ENCODE assay signal across 17 cellular contexts in the genomic region with DNA sequence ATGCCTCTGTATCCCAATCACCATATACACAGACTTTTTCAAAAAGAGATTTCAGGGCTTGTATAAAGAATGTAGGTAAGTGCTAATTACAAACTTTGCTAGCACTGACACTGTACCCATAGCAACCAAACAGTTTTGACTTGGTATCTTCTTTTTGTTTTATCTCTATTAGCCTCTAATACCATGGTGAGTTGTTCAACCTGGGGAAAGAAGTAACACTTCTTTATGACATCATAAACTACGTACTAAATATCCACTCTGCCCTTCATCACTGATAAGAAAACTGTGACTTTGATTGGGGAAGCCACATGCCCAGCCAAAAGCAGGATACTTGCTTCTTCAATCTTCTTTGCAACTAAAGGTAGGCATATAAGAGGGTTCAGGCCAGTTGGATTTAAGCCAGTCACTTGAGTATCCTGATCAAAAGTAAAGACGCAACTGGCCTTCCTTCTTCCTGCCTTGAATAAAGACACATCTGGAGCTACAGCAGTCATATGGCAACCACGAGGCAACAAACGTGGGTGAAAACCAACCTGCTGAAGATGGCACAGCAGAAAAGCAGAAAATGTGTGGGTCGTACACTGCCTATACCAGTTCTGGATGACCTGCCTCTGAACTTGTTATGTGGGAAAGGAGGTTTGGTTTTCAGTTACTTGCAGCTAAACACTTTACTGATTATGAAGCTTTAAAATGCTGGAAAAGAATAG. TPM values are rescaled to one million over a fixed set of nuclear protein-coding genes. Genes with fewer than 3 reads are reported as not detected.
DNase-seq lines count a peak whose midpoint lies in the region; ATAC-seq and TF ChIP-seq lines count a peak whose summit lies in the region.
"Had no signal": no experiment of that assay in that cellular context is flagged by ENCODE, and none has a peak within 500 bp of the region (broad histone marks: within the 10 kb centered on the region; RNA-seq: fewer than 3 reads in every experiment).

No MANE protein-coding gene starts in this region.

- no peak overlapping the region for H3K4me3 Mint-ChIP-seq in activated CD8-positive, alpha-beta T cell treated with anti-CD3 and anti-CD28 coated beads for 36 hours
- H3K4me3 Mint-ChIP-seq in activated CD8-positive, alpha-beta T cell treated with anti-CD3 and anti-CD28 coated beads, Interleukin-2, amount 10 ng/mL, durations not matched to agents 7 days and 5 days = no peak overlapping the region
- no peak overlapping the region for H3K4me3 Mint-ChIP-seq in natural killer cell treated with Interleukin-12 subunit alpha and Interleukin-12 subunit beta and Interleukin-15 and Interleukin-18, amount 100 ng/mL, for 72 hours
- H3K4me3 Mint-ChIP-seq in natural killer cell = no peak overlapping the region
- no peak overlapping the region for H3K4me3 Mint-ChIP-seq in T-helper 17 cell
- H3K4me3 Mint-ChIP-seq in osteocyte (ENCODE audit: unreplicated experiment) = no peak overlapping the region

- H3K27me3 ChIP-seq in aorta (ENCODE audit: control insufficient read depth in 1 of 2, insufficient read depth in 2 of 2, low read length in 1 of 2) = no peaks in the 10 kb centered on the region
- no peaks in the 10 kb centered on the region for H3K27me3 ChIP-seq in brain microvascular endothelial cell (replicated peaks)

- no peaks in the 10 kb centered on the region for H3K9me3 Mint-ChIP-seq in activated CD8-positive, alpha-beta T cell treated with anti-CD3 and anti-CD28 coated beads for 36 hours
- H3K9me3 Mint-ChIP-seq in activated CD8-positive, alpha-beta T cell treated with anti-CD3 and anti-CD28 coated beads, Interleukin-2, amount 10 ng/mL, durations not matched to agents 7 days and 5 days (ENCODE audit: insufficient read depth) = no peaks in the 10 kb centered on the region
- no peaks in the 10 kb centered on the region for H3K9me3 Mint-ChIP-seq in natural killer cell treated with Interleukin-12 subunit alpha and Interleukin-12 subunit beta and Interleukin-15 and Interleukin-18, amount 100 ng/mL, for 72 hours
- no peaks in the 10 kb centered on the region for H3K9me3 Mint-ChIP-seq in natural killer cell
- no peaks in the 10 kb centered on the region for H3K9me3 Mint-ChIP-seq in osteocyte (ENCODE audit: unreplicated experiment)

- TF ChIP-seq CTCF in activated CD8-positive, alpha-beta T cell treated with anti-CD3 and anti-CD28 coated beads for 36 hours (IDR thresholded peaks at IDR 0.05) = no peak
- TF ChIP-seq CTCF in natural killer cell (IDR thresholded peaks at IDR 0.05) (no peak), osteocyte (IDR thresholded peaks at IDR 0.05) (no peak), brain microvascular endothelial cell (IDR thresholded peaks at IDR 0.05; ENCODE audit: low read depth, low read length, missing control alignments) (no peak)

- peaks cover 53% of the 10 kb centered on the region for H3K36me3 Mint-ChIP-seq in activated CD8-positive, alpha-beta T cell treated with anti-CD3 and anti-CD28 coated beads for 36 hours (ENCODE audit: low read depth)
- H3K36me3 Mint-ChIP-seq in activated CD8-positive, alpha-beta T cell treated with anti-CD3 and anti-CD28 coated beads, Interleukin-2, amount 10 ng/mL, durations not matched to agents 7 days and 5 days (ENCODE audit: low read depth) = peaks cover 49% of the 10 kb centered on the region
- H3K36me3 Mint-ChIP-seq in natural killer cell treated with Interleukin-12 subunit alpha and Interleukin-12 subunit beta and Interleukin-15 and Interleukin-18, amount 100 ng/mL, for 72 hours = peaks cover 30% of the 10 kb centered on the region
- peaks cover 23% of the 10 kb centered on the region for H3K36me3 Mint-ChIP-seq in natural killer cell
- H3K36me3 Mint-ChIP-seq in T-helper 17 cell (ENCODE audit: low read depth) = peaks cover 17% of the 10 kb centered on the region
- H3K36me3 Mint-ChIP-seq in osteocyte (ENCODE audit: unreplicated experiment) = peaks cover 32% of the 10 kb centered on the region

- CTCF ChIA-PET in activated CD8-positive, alpha-beta T cell treated with anti-CD3 and anti-CD28 coated beads for 36 hours (lab: Charles Lee) = interaction anchor here (0.7 to 1.4 kb wide), 2 partner anchors 10 to 20 kb away, joined by 3 to 5 read pairs; no protein-coding TSS in a partner anchor
- CTCF ChIA-PET in activated CD8-positive, alpha-beta T cell treated with anti-CD3 and anti-CD28 coated beads, Interleukin-2, amount 10 ng/mL, durations not matched to agents 7 days and 5 days (lab: Charles Lee) = interaction anchor here (0.9 to 1.3 kb wide), 3 partner anchors 10 to 37 kb away, joined by 3 to 6 read pairs (median 4); no protein-coding TSS in a partner anchor

- DNase-seq in activated CD8-positive, alpha-beta T cell treated with anti-CD3 and anti-CD28 coated beads for 36 hours = no peak
- no peak for DNase-seq in activated CD8-positive, alpha-beta T cell treated with anti-CD3 and anti-CD28 coated beads, Interleukin-2, amount 10 ng/mL, durations not matched to agents 7 days and 5 days
- DNase-seq in natural killer cell treated with Interleukin-12 subunit alpha and Interleukin-12 subunit beta and Interleukin-15 and Interleukin-18, amount 100 ng/mL, for 72 hours (ENCODE audit: low spot score) = no peak
- DNase-seq in natural killer cell (no peak), T-helper 17 cell (no peak), osteocyte (ENCODE audit: extremely low spot score, unreplicated experiment) (no peak), aorta (no peak), brain microvascular endothelial cell (no peak)
- DNase-seq: DMS79, KG1, NCI-H1417, NCI-H187, NCI-H2107, NCI-H226, NCI-H82, OCI-M1, SHP77 had no signal

- H3K27me3 Mint-ChIP-seq in activated CD8-positive, alpha-beta T cell treated with anti-CD3 and anti-CD28 coated beads for 36 hours = no peaks in the 10 kb centered on the region
- H3K27me3 Mint-ChIP-seq in activated CD8-positive, alpha-beta T cell treated with anti-CD3 and anti-CD28 coated beads, Interleukin-2, amount 10 ng/mL, durations not matched to agents 7 days and 5 days (ENCODE audit: low read depth) = no peaks in the 10 kb centered on the region
- no peaks in the 10 kb centered on the region for H3K27me3 Mint-ChIP-seq in natural killer cell treated with Interleukin-12 subunit alpha and Interleukin-12 subunit beta and Interleukin-15 and Interleukin-18, amount 100 ng/mL, for 72 hours
- H3K27me3 Mint-ChIP-seq in natural killer cell (ENCODE audit: low read depth in 2 of 2) = no peaks in the 10 kb centered on the region
- no peaks in the 10 kb centered on the region for H3K27me3 Mint-ChIP-seq in T-helper 17 cell
- H3K27me3 Mint-ChIP-seq in osteocyte (ENCODE audit: unreplicated experiment) = no peaks in the 10 kb centered on the region

- ATAC-seq in activated CD8-positive, alpha-beta T cell treated with anti-CD3 and anti-CD28 coated beads for 36 hours = no peak
- no peak for ATAC-seq in activated CD8-positive, alpha-beta T cell treated with anti-CD3 and anti-CD28 coated beads, Interleukin-2, amount 10 ng/mL, durations not matched to agents 7 days and 5 days
- ATAC-seq in natural killer cell treated with Interleukin-12 subunit alpha and Interleukin-12 subunit beta and Interleukin-15 and Interleukin-18, amount 100 ng/mL, for 72 hours = no peak
- ATAC-seq in natural killer cell (no peak), T-helper 17 cell (no peak), aorta (ENCODE audit: low FRiP score) (no peak)

- peaks cover 6% of the 10 kb centered on the region for H3K4me1 Mint-ChIP-seq in activated CD8-positive, alpha-beta T cell treated with anti-CD3 and anti-CD28 coated beads for 36 hours (ENCODE audit: low read depth)
- H3K4me1 Mint-ChIP-seq in activated CD8-positive, alpha-beta T cell treated with anti-CD3 and anti-CD28 coated beads, Interleukin-2, amount 10 ng/mL, durations not matched to agents 7 days and 5 days (ENCODE audit: low read depth) = peaks cover 14% of the 10 kb centered on the region
- H3K4me1 Mint-ChIP-seq in natural killer cell treated with Interleukin-12 subunit alpha and Interleukin-12 subunit beta and Interleukin-15 and Interleukin-18, amount 100 ng/mL, for 72 hours (ENCODE audit: low read depth in 2 of 2) = peaks cover 0 to 3% of the 10 kb centered on the region in 2 donors
- H3K4me1 Mint-ChIP-seq in natural killer cell (no peaks in the 10 kb centered on the region), T-helper 17 cell (peaks cover 10% of the 10 kb centered on the region), osteocyte (ENCODE audit: unreplicated experiment) (peaks cover 3% of the 10 kb centered on the region)

- peak overlapping the region; percentile 32 for H3K27ac Mint-ChIP-seq in activated CD8-positive, alpha-beta T cell treated with anti-CD3 and anti-CD28 coated beads for 36 hours
- no peak overlapping the region for H3K27ac Mint-ChIP-seq in activated CD8-positive, alpha-beta T cell treated with anti-CD3 and anti-CD28 coated beads, Interleukin-2, amount 10 ng/mL, durations not matched to agents 7 days and 5 days
- peak overlapping the region; percentile 21 to 31 for H3K27ac Mint-ChIP-seq in natural killer cell treated with Interleukin-12 subunit alpha and Interleukin-12 subunit beta and Interleukin-15 and Interleukin-18, amount 100 ng/mL, for 72 hours
- peak overlapping the region in 1 of 2 donors; percentile 45 for H3K27ac Mint-ChIP-seq in natural killer cell
- H3K27ac Mint-ChIP-seq in T-helper 17 cell = peak overlapping the region; percentile 41
- peak overlapping the region; percentile 9 for H3K27ac Mint-ChIP-seq in osteocyte (ENCODE audit: unreplicated experiment)

- in situ Hi-C loops in brain microvascular endothelial cell (cut with HindIII; ENCODE audit: low pct_ligation_motif_present, low sequenced_read_pairs) = no loop called here

- peaks cover 0 to 7% of the 10 kb centered on the region in 2 donors for H3K36me3 ChIP-seq in aorta (ENCODE audit: control insufficient read depth in 1 of 2, insufficient read depth in 2 of 2, low read length in 1 of 2)
- peaks cover 22% of the 10 kb centered on the region for H3K36me3 ChIP-seq in brain microvascular endothelial cell (replicated peaks)

- H3K27ac ChIP-seq in aorta (ENCODE audit: low read depth in 1 of 2, low read length in 2 of 2) (no peak overlapping the region), brain microvascular endothelial cell (no peak overlapping the region)

- no peaks in the 10 kb centered on the region for H3K4me1 ChIP-seq in aorta (ENCODE audit: control insufficient read depth in 1 of 2, insufficient read depth in 2 of 2, low read length in 2 of 2)

- 89 to 90% methylated on average over 5 of the region's 5 CpGs for WGBS in aorta, 2 donors

- H3K9me3 ChIP-seq in T-helper 17 cell (ENCODE audit: control insufficient read depth, low read length, poor library complexity, severe bottlenecking) (no peaks in the 10 kb centered on the region), aorta (ENCODE audit: control insufficient read depth, low read length) (no peaks in the 10 kb centered on the region)

- POLR2A ChIA-PET in activated CD8-positive, alpha-beta T cell treated with anti-CD3 and anti-CD28 coated beads for 36 hours (lab: Charles Lee) = interaction anchor here (0.6 kb wide), 2 partner anchors 14 to 752 kb away, joined by 3 read pairs; no protein-coding TSS in a partner anchor
- POLR2A ChIA-PET in activated CD8-positive, alpha-beta T cell treated with anti-CD3 and anti-CD28 coated beads, Interleukin-2, amount 10 ng/mL, durations not matched to agents 7 days and 5 days (lab: Charles Lee) = no interaction called here

- H3K4me3 ChIP-seq in aorta (ENCODE audit: low read length in 2 of 2) = no peak overlapping the region
- no peak overlapping the region for H3K4me3 ChIP-seq in brain microvascular endothelial cell (ENCODE audit: low read depth, low read length)

- intact Hi-C loops in activated CD8-positive, alpha-beta T cell treated with anti-CD3 and anti-CD28 coated beads for 36 hours (cut with micrococcal nuclease) = no loop called here
- intact Hi-C loops in natural killer cell (cut with micrococcal nuclease) (loop anchor here (10.0 kb wide), 2 partner anchors 725 to 755 kb away; no protein-coding TSS in a partner anchor), aorta (cut with DNase I) (loop anchor here (10.0 kb wide), 2 partner anchors 745 to 755 kb away; no protein-coding TSS in a partner anchor)

RNA-seq across cellular contexts. Expression of gene THADA, which starts 16.4 kb away (rescaled TPM):
- total RNA-seq in activated CD8-positive, alpha-beta T cell treated with anti-CD3 and anti-CD28 coated beads for 36 hours = 10 to 100 TPM; 31.3 to 31.6 TPM
- 10 to 100 TPM; 27.0 to 31.9 TPM for total RNA-seq in activated CD8-positive, alpha-beta T cell treated with anti-CD3 and anti-CD28 coated beads, Interleukin-2, amount 10 ng/mL, durations not matched to agents 7 days and 5 days
- total RNA-seq in natural killer cell treated with Interleukin-12 subunit alpha and Interleukin-12 subunit beta and Interleukin-15 and Interleukin-18, amount 100 ng/mL, for 72 hours = 10 to 100 TPM; 23.7 to 69.5 TPM
- total RNA-seq in natural killer cell (10 to 100 TPM; 34.1 to 35.7 (median 35.3) TPM), T-helper 17 cell (10 to 100 TPM; 40.1 to 41.0 TPM), osteocyte (28.3 and 32.1 TPM in 2 replicates), aorta (10 to 100 TPM; 30.5 to 38.5 TPM)
- polyA plus RNA-seq in aorta = 10 to 100 TPM; 12.4 to 19.4 TPM

RNA-seq across cellular contexts. Expression of gene PLEKHH2, which starts 57.6 kb away (rescaled TPM):
- under 1 TPM; 0.43 to 0.56 TPM for total RNA-seq in activated CD8-positive, alpha-beta T cell treated with anti-CD3 and anti-CD28 coated beads for 36 hours
- total RNA-seq in activated CD8-positive, alpha-beta T cell treated with anti-CD3 and anti-CD28 coated beads, Interleukin-2, amount 10 ng/mL, durations not matched to agents 7 days and 5 days = under 1 TPM; 0.32 to 0.57 TPM
- under 1 TPM in 1 of 2 donors, not detected in 1; 0.26 TPM for total RNA-seq in natural killer cell treated with Interleukin-12 subunit alpha and Interleukin-12 subunit beta and Interleukin-15 and Interleukin-18, amount 100 ng/mL, for 72 hours
- total RNA-seq in natural killer cell = under 1 TPM; 0.07 to 0.28 (median 0.19) TPM
- total RNA-seq in T-helper 17 cell = under 1 TPM in 1 of 2 donors, not detected in 1; 0.75 TPM
- total RNA-seq in osteocyte = 17.4 and 19.6 TPM in 2 replicates
- 10 to 100 TPM; 25.4 to 38.0 TPM for total RNA-seq in aorta
- 10 to 100 TPM in 1 of 2 donors, 1 to 10 TPM in 1; 2.9 to 28.9 TPM for polyA plus RNA-seq in aorta

Comparison
In these comparisons a context has a peak if more than half of its experiments do, and no peak if none do; other contexts are left out.
1. RNA of gene PLEKHH2, which starts 57.6 kb away (total RNA-seq): 25.4 to 38.0 TPM in aorta and 17.4 to 19.6 TPM in osteocyte; 0.75 TPM in T-helper 17 cell, 0.32 to 0.57 TPM in activated CD8-positive, alpha-beta T cell treated with anti-CD3 and anti-CD28 coated beads, Interleukin-2, amount 10 ng/mL, durations not matched to agents 7 days and 5 days, 0.43 to 0.56 TPM in activated CD8-positive, alpha-beta T cell treated with anti-CD3 and anti-CD28 coated beads for 36 hours, 0.26 TPM in natural killer cell treated with Interleukin-12 subunit alpha and Interleukin-12 subunit beta and Interleukin-15 and Interleukin-18, amount 100 ng/mL, for 72 hours and 0.07 to 0.28 TPM in natural killer cell; every median in the first group is over 10 times any median in the second.